Comparison of ENCODE assay signal across 1 cellular context in genomic region chr6:128007658-128008057, GRCh38.
A peak's percentile ranks its signal among the peaks of the same experiment; 100 is the strongest.
TF ChIP-seq lines count a peak whose summit lies in the region.

No MANE protein-coding gene starts in this region.

TF ChIP-seq in HepG2, 621 proteins besides CTCF, POLR2A, EP300 and RAD21 (continued from another document and continues in another):
- TF ChIP-seq FOXP4 (CRISPR knock-in tag; IDR thresholded peaks at IDR 0.05) (peak; percentile 63), SALL2 (CRISPR knock-in tag; IDR thresholded peaks at IDR 0.05) (no peak), NCOR1 (IDR thresholded peaks at IDR 0.05; ENCODE audit: borderline replicate concordance, low read length) (peak; percentile 62; the same call in 1 of the 2 replicates), ZGPAT (CRISPR knock-in tag; IDR thresholded peaks at IDR 0.05) (peak; percentile 66; the same call in 1 of the 2 replicates), HHEX (CRISPR knock-in tag; IDR thresholded peaks at IDR 0.05) (0 out of 2 replicates have a peak, but pooled peaks have one; percentile 26), RARA (CRISPR knock-in tag; IDR thresholded peaks at IDR 0.05) (peak; percentile 68; the same call in 1 of the 2 replicates), TBP (CRISPR knock-in tag; IDR thresholded peaks at IDR 0.05) (no peak), CREB1 (IDR thresholded peaks at IDR 0.05) (no peak), CREB1 (CRISPR knock-in tag; IDR thresholded peaks at IDR 0.05) (peak; percentile 53), TBL1XR1 (IDR thresholded peaks at IDR 0.05; ENCODE audit: borderline replicate concordance, low read length, partially characterized antibody) (peak; percentile 43), CEBPB (IDR thresholded peaks at IDR 0.05; ENCODE audit: borderline replicate concordance, low read depth, low read length) (peak; percentile 92), CREM (IDR thresholded peaks at IDR 0.05) (peak; percentile 74), CREM (CRISPR knock-in tag; IDR thresholded peaks at IDR 0.05) (no peak), SOX5 (CRISPR knock-in tag; IDR thresholded peaks at IDR 0.05; ENCODE audit: borderline replicate concordance) (peak; percentile 69; the same call in 1 of the 2 replicates), ZNF839 (CRISPR knock-in tag; IDR thresholded peaks at IDR 0.05; ENCODE audit: borderline replicate concordance) (no peak), KLF6 (CRISPR knock-in tag; IDR thresholded peaks at IDR 0.05) (no peak), ADNP (CRISPR knock-in tag; IDR thresholded peaks at IDR 0.05) (no peak), ZNF609 (CRISPR knock-in tag; IDR thresholded peaks at IDR 0.05; ENCODE audit: borderline replicate concordance) (peak; percentile 83), SOX6 (IDR thresholded peaks at IDR 0.05) (no peak), SOX6 (CRISPR knock-in tag; IDR thresholded peaks at IDR 0.05) (peak; percentile 68; the same call in 1 of the 2 replicates), FOXA3 (CRISPR knock-in tag; IDR thresholded peaks at IDR 0.05) (peak; percentile 94), HDAC1 (CRISPR knock-in tag; IDR thresholded peaks at IDR 0.05) (peak; percentile 54; the same call in 1 of the 2 replicates), KAT8 (CRISPR knock-in tag; IDR thresholded peaks at IDR 0.05) (peak; percentile 10; the same call in 1 of the 2 replicates), FOXP1 (IDR thresholded peaks at IDR 0.05) (no peak), FOXP1 (CRISPR knock-in tag; IDR thresholded peaks at IDR 0.05) (peak; percentile 80; the same call in 1 of the 2 replicates), HNF4A (CRISPR knock-in tag; IDR thresholded peaks at IDR 0.05) (peak; percentile 60), KLF16 (CRISPR knock-in tag; IDR thresholded peaks at IDR 0.05) (peak in 1 of 2 experiments; percentile 50; a peak in 1 of 4 replicates), TBX3 (IDR thresholded peaks at IDR 0.05; ENCODE audit: borderline replicate concordance) (peak; percentile 71; the same call in 1 of the 2 replicates), NR1H2 (CRISPR knock-in tag; IDR thresholded peaks at IDR 0.05; ENCODE audit: borderline replicate concordance, low read depth) (no peak), RERE (CRISPR knock-in tag; IDR thresholded peaks at IDR 0.05; ENCODE audit: low read depth) (peak; percentile 81)
- TF ChIP-seq, protein P1, sequence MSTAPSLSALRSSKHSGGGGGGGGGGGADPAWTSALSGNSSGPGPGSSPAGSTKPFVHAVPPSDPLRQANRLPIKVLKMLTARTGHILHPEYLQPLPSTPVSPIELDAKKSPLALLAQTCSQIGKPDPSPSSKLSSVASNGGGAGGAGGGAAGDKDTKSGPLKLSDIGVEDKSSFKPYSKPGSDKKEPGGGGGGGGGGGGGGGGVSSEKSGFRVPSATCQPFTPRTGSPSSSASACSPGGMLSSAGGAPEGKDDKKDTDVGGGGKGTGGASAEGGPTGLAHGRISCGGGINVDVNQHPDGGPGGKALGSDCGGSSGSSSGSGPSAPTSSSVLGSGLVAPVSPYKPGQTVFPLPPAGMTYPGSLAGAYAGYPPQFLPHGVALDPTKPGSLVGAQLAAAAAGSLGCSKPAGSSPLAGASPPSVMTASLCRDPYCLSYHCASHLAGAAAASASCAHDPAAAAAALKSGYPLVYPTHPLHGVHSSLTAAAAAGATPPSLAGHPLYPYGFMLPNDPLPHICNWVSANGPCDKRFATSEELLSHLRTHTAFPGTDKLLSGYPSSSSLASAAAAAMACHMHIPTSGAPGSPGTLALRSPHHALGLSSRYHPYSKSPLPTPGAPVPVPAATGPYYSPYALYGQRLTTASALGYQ (CRISPR knock-in tag; IDR thresholded peaks at IDR 0.05), result peak; percentile 26; the same call in 1 of the 2 replicates
- TF ChIP-seq, protein P2, sequence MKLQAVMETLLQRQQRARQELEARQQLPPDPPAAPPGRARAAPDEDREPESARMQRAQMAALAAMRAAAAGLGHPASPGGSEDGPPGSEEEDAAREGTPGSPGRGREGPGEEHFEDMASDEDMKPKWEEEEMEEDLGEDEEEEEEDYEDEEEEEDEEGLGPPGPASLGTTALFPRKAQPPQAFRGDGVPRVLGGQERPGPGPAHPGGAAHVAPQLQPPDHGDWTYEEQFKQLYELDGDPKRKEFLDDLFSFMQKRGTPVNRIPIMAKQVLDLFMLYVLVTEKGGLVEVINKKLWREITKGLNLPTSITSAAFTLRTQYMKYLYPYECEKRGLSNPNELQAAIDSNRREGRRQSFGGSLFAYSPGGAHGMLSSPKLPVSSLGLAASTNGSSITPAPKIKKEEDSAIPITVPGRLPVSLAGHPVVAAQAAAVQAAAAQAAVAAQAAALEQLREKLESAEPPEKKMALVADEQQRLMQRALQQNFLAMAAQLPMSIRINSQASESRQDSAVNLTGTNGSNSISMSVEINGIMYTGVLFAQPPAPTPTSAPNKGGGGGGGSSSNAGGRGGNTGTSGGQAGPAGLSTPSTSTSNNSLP (IDR thresholded peaks at IDR 0.05; ENCODE audit: low read depth, low read length), result peak; percentile 73
- TF ChIP-seq, protein P3, sequence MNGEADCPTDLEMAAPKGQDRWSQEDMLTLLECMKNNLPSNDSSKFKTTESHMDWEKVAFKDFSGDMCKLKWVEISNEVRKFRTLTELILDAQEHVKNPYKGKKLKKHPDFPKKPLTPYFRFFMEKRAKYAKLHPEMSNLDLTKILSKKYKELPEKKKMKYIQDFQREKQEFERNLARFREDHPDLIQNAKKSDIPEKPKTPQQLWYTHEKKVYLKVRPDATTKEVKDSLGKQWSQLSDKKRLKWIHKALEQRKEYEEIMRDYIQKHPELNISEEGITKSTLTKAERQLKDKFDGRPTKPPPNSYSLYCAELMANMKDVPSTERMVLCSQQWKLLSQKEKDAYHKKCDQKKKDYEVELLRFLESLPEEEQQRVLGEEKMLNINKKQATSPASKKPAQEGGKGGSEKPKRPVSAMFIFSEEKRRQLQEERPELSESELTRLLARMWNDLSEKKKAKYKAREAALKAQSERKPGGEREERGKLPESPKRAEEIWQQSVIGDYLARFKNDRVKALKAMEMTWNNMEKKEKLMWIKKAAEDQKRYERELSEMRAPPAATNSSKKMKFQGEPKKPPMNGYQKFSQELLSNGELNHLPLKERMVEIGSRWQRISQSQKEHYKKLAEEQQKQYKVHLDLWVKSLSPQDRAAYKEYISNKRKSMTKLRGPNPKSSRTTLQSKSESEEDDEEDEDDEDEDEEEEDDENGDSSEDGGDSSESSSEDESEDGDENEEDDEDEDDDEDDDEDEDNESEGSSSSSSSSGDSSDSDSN (CRISPR knock-in tag; IDR thresholded peaks at IDR 0.05), result no peak
- TF ChIP-seq, protein P4, sequence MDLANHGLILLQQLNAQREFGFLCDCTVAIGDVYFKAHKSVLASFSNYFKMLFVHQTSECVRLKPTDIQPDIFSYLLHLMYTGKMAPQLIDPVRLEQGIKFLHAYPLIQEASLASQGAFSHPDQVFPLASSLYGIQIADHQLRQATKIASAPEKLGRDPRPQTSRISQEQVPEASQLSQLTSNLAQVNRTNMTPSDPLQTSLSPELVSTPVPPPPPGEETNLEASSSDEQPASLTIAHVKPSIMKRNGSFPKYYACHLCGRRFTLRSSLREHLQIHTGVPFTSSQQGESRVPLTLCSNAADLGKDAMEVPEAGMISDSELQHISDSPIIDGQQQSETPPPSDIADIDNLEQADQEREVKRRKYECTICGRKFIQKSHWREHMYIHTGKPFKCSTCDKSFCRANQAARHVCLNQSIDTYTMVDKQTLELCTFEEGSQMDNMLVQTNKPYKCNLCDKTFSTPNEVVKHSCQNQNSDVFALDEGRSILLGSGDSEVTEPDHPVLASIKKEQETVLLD (CRISPR knock-in tag; IDR thresholded peaks at IDR 0.05; ENCODE audit: low read depth), result no peak
